14 cellular contexts compared by ENCODE assay signal in the genomic region with DNA sequence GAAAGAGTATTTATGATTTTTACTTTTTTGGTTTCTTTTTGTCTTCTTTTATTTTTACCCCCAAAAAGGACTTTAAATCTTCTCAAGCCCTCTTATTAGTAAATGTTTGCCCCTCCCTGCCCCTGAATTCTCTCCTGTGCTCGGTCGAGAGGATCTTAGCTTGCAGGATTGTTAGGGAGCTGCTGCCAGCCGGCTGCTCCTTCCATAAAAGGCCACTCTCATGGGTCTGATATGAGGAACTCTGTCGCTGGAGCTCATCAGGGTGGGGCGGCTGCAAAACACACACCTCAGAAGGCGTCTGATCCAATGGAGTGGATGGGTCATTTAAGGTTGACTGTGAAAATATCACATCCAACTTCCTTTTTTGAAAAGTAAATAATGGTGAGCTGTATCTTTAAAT. TPM values are rescaled to one million over a fixed set of nuclear protein-coding genes. Genes with fewer than 3 reads are reported as not detected.
DNase-seq lines count a peak whose midpoint lies in the region; TF ChIP-seq lines count a peak whose summit lies in the region.
"Had no signal": no experiment of that assay in that cellular context is flagged by ENCODE, and none has a peak within 500 bp of the region (broad histone marks: within the 10 kb centered on the region; RNA-seq: fewer than 3 reads in every experiment).

No MANE protein-coding gene starts in this region.

- H3K4me3 Mint-ChIP-seq in CD14-positive monocyte: peak overlapping the region; percentile 51 to 73
- H3K4me3 Mint-ChIP-seq in activated CD4-positive, alpha-beta memory T cell treated with anti-CD3 and anti-CD28 coated beads for 36 hours: no peak overlapping the region
- no peak overlapping the region for H3K4me3 Mint-ChIP-seq in activated naive CD8-positive, alpha-beta T cell treated with anti-CD3 and anti-CD28 coated beads for 36 hours

- TF ChIP-seq POLR2A in esophagus squamous epithelium (IDR thresholded peaks at IDR 0.05): peak in 1 of 4 donors; percentile 18

- no peak for TF ChIP-seq CTCF in CD14-positive monocyte (IDR thresholded peaks at IDR 0.05)
- TF ChIP-seq CTCF in esophagus squamous epithelium (IDR thresholded peaks at IDR 0.05): no peak
- no peak for TF ChIP-seq CTCF in neutrophil (IDR thresholded peaks at IDR 0.05)

- peaks cover 44 to 66% of the 10 kb centered on the region in 2 donors for H3K36me3 Mint-ChIP-seq in CD14-positive monocyte
- no peaks in the 10 kb centered on the region for H3K36me3 Mint-ChIP-seq in activated CD4-positive, alpha-beta memory T cell treated with anti-CD3 and anti-CD28 coated beads for 36 hours
- no peaks in the 10 kb centered on the region for H3K36me3 Mint-ChIP-seq in activated naive CD8-positive, alpha-beta T cell treated with anti-CD3 and anti-CD28 coated beads for 36 hours

- peaks cover 0 to 5% (median 0%) of the 10 kb centered on the region in 3 donors for H3K27me3 Mint-ChIP-seq in CD14-positive monocyte (ENCODE audit: low read depth in 3 of 3)
- H3K27me3 Mint-ChIP-seq in activated CD4-positive, alpha-beta memory T cell treated with anti-CD3 and anti-CD28 coated beads for 36 hours: no peaks in the 10 kb centered on the region
- no peaks in the 10 kb centered on the region for H3K27me3 Mint-ChIP-seq in activated naive CD8-positive, alpha-beta T cell treated with anti-CD3 and anti-CD28 coated beads for 36 hours

- peaks cover 61% of the 10 kb centered on the region for H3K4me1 Mint-ChIP-seq in CD14-positive monocyte
- no peaks in the 10 kb centered on the region for H3K4me1 Mint-ChIP-seq in activated CD4-positive, alpha-beta memory T cell treated with anti-CD3 and anti-CD28 coated beads for 36 hours (ENCODE audit: low read depth)
- no peaks in the 10 kb centered on the region for H3K4me1 Mint-ChIP-seq in activated naive CD8-positive, alpha-beta T cell treated with anti-CD3 and anti-CD28 coated beads for 36 hours

- H3K9me3 ChIP-seq in esophagus squamous epithelium (no peaks in the 10 kb centered on the region), neutrophil (no peaks in the 10 kb centered on the region)
- H3K9me3 ChIP-seq: BLaER1 treated with 17β-estradiol and CSF1 and Interleukin-3, amounts not matched to agents 10 nM and 100 nM had no signal

- WGBS in esophagus squamous epithelium, 2 donors: 50 to 61% methylated on average over 4 to 6 of the region's 6 CpGs

- H3K27me3 ChIP-seq in esophagus squamous epithelium (no peaks in the 10 kb centered on the region), neutrophil (no peaks in the 10 kb centered on the region)
- H3K27me3 ChIP-seq: BLaER1 treated with 17β-estradiol and CSF1 and Interleukin-3, amounts not matched to agents 10 nM and 100 nM had no signal

- H3K4me3 ChIP-seq in esophagus squamous epithelium: no peak overlapping the region
- H3K4me3 ChIP-seq in neutrophil (ENCODE audit: low read depth in 1 of 2, low read length in 1 of 2): no peak overlapping the region
- H3K4me3 ChIP-seq: BLaER1 treated with 17β-estradiol and CSF1 and Interleukin-3, amounts not matched to agents 10 nM and 100 nM had no signal

- peaks cover 17 to 48% (median 24%) of the 10 kb centered on the region in 3 donors for H3K36me3 ChIP-seq in esophagus squamous epithelium
- peaks cover 28% of the 10 kb centered on the region for H3K36me3 ChIP-seq in neutrophil

- peaks cover 0 to 2% (median 0%) of the 10 kb centered on the region in 7 donors for H3K9me3 Mint-ChIP-seq in CD14-positive monocyte
- no peaks in the 10 kb centered on the region for H3K9me3 Mint-ChIP-seq in activated CD4-positive, alpha-beta memory T cell treated with anti-CD3 and anti-CD28 coated beads for 36 hours
- no peaks in the 10 kb centered on the region for H3K9me3 Mint-ChIP-seq in activated naive CD8-positive, alpha-beta T cell treated with anti-CD3 and anti-CD28 coated beads for 36 hours

- CTCF ChIA-PET in activated CD4-positive, alpha-beta memory T cell treated with anti-CD3 and anti-CD28 coated beads for 36 hours (lab: Charles Lee): no interaction called here

- peak overlapping the region; percentile 39 to 79 (median 70) for H3K27ac ChIP-seq in esophagus squamous epithelium
- peak overlapping the region; percentile 10 for H3K27ac ChIP-seq in neutrophil
- H3K27ac ChIP-seq: BLaER1 treated with 17β-estradiol and CSF1 and Interleukin-3, amounts not matched to agents 10 nM and 100 nM had no signal

- peaks cover 6 to 46% (median 13%) of the 10 kb centered on the region in 3 donors for H3K4me1 ChIP-seq in esophagus squamous epithelium
- no peaks in the 10 kb centered on the region for H3K4me1 ChIP-seq in neutrophil (ENCODE audit: control insufficient read depth in 1 of 2, insufficient read depth in 1 of 2, low read depth in 1 of 2, low read length in 1 of 2)

- H3K27ac Mint-ChIP-seq in CD14-positive monocyte: peak overlapping the region; percentile 39 to 86 (median 82)
- no peak overlapping the region for H3K27ac Mint-ChIP-seq in activated CD4-positive, alpha-beta memory T cell treated with anti-CD3 and anti-CD28 coated beads for 36 hours
- H3K27ac Mint-ChIP-seq in activated naive CD8-positive, alpha-beta T cell treated with anti-CD3 and anti-CD28 coated beads for 36 hours: no peak overlapping the region

- intact Hi-C loops in CD14-positive monocyte (cut with micrococcal nuclease) (no loop called here), esophagus squamous epithelium (cut with DNase I) (no loop called here)
- intact Hi-C loops in activated CD4-positive, alpha-beta memory T cell treated with anti-CD3 and anti-CD28 coated beads for 36 hours (cut with micrococcal nuclease): no loop called here

- no peak for DNase-seq in CD14-positive monocyte (ENCODE audit: low spot score)
- peak; percentile 72 to 73 for DNase-seq in NOMO-1 (lab: John Stamatoyannopoulos, UW; ENCODE audit: unreplicated experiment in 2 of 2)
- DNase-seq in esophagus squamous epithelium (lab: John Stamatoyannopoulos, UW): no peak
- DNase-seq in medulla oblongata (ENCODE audit: extremely low spot score): no peak
- no peak for DNase-seq in hippocampal formation (lab: John Stamatoyannopoulos, UW)
- no peak for DNase-seq in activated CD4-positive, alpha-beta memory T cell treated with anti-CD3 and anti-CD28 coated beads for 36 hours
- no peak for DNase-seq in activated naive CD8-positive, alpha-beta T cell treated with anti-CD3 and anti-CD28 coated beads for 36 hours
- DNase-seq: cerebellar nuclear complex, kidney glomerular epithelial cell, posterior cingulate gyrus had no signal

- POLR2A ChIA-PET in activated CD4-positive, alpha-beta memory T cell treated with anti-CD3 and anti-CD28 coated beads for 36 hours (lab: Charles Lee): no interaction called here

RNA-seq across cellular contexts. Expression of a gene that starts 8.5 kb away (rescaled TPM):
- polyA plus RNA-seq in CD14-positive monocyte: 10 to 100 TPM; 56.4 to 60.6 TPM
- 100 to 1,000 TPM in 3 of 4 donors, 10 to 100 TPM in 1; 98.2 to 171 (median 136) TPM for total RNA-seq in esophagus squamous epithelium
- 1 to 10 TPM; 1.5 to 1.9 TPM for total RNA-seq in activated CD4-positive, alpha-beta memory T cell treated with anti-CD3 and anti-CD28 coated beads for 36 hours
- total RNA-seq in activated naive CD8-positive, alpha-beta T cell treated with anti-CD3 and anti-CD28 coated beads for 36 hours: 1 to 10 TPM; 1.1 to 1.5 TPM

RNA-seq across cellular contexts. Expression of a gene that starts 17.1 kb away (rescaled TPM):
- under 1 TPM; 0.11 to 0.63 TPM for polyA plus RNA-seq in CD14-positive monocyte
- 100 to 1,000 TPM in 3 of 4 donors, 10 to 100 TPM in 1; 88.9 to 266 (median 111) TPM for total RNA-seq in esophagus squamous epithelium
- under 1 TPM; 0.17 to 0.26 TPM for total RNA-seq in activated CD4-positive, alpha-beta memory T cell treated with anti-CD3 and anti-CD28 coated beads for 36 hours
- total RNA-seq in activated naive CD8-positive, alpha-beta T cell treated with anti-CD3 and anti-CD28 coated beads for 36 hours: 1 to 10 TPM; 2.7 to 3.7 TPM
- total RNA-seq: temporal lobe had no signal

RNA-seq across cellular contexts. Expression of a gene that starts 50.6 kb away (rescaled TPM):
- polyA plus RNA-seq in CD14-positive monocyte: 100 to 1,000 TPM; 108 to 157 TPM
- total RNA-seq in esophagus squamous epithelium: 100 to 1,000 TPM; 121 to 190 (median 134) TPM
- 10 to 100 TPM; 47.5 to 49.6 TPM for total RNA-seq in activated CD4-positive, alpha-beta memory T cell treated with anti-CD3 and anti-CD28 coated beads for 36 hours
- total RNA-seq in activated naive CD8-positive, alpha-beta T cell treated with anti-CD3 and anti-CD28 coated beads for 36 hours: 10 to 100 TPM; 44.8 to 49.1 TPM

RNA-seq across cellular contexts. Expression of a gene that starts 52.3 kb away (rescaled TPM):
- 1 to 10 TPM in 1 of 2 donors, under 1 TPM in 1; 0.88 to 1.2 TPM for polyA plus RNA-seq in CD14-positive monocyte
- 1 to 10 TPM in 3 of 4 donors, under 1 TPM in 1; 0.49 to 4.2 (median 2.9) TPM for total RNA-seq in esophagus squamous epithelium
- total RNA-seq in activated CD4-positive, alpha-beta memory T cell treated with anti-CD3 and anti-CD28 coated beads for 36 hours: 10 to 100 TPM; 36.5 to 39.3 TPM
- total RNA-seq in activated naive CD8-positive, alpha-beta T cell treated with anti-CD3 and anti-CD28 coated beads for 36 hours: 100 to 1,000 TPM; 175 to 181 TPM
- total RNA-seq: NCI-H460 had no signal

RNA-seq across cellular contexts. Expression of a gene that starts 59.3 kb away (rescaled TPM):
- 100 to 1,000 TPM in 1 of 2 donors, 10 to 100 TPM in 1; 91.8 to 145 TPM for polyA plus RNA-seq in CD14-positive monocyte
- 10 to 100 TPM in 3 of 4 donors, 1 to 10 TPM in 1; 7.7 to 25.6 (median 18.2) TPM for total RNA-seq in esophagus squamous epithelium
- total RNA-seq in activated CD4-positive, alpha-beta memory T cell treated with anti-CD3 and anti-CD28 coated beads for 36 hours: 10 to 100 TPM; 33.4 to 35.0 TPM
- 10 to 100 TPM; 23.7 to 26.6 TPM for total RNA-seq in activated naive CD8-positive, alpha-beta T cell treated with anti-CD3 and anti-CD28 coated beads for 36 hours

Comparison
In these comparisons a context has a peak if more than half of its experiments do, and no peak if none do; other contexts are left out.
1. DNase-seq: peak in NOMO-1 (2 of 2); none in CD14-positive monocyte (single experiment), esophagus squamous epithelium (single experiment), medulla oblongata (single experiment), hippocampal formation (0 of 2), activated CD4-positive, alpha-beta memory T cell treated with anti-CD3 and anti-CD28 coated beads for 36 hours (single experiment) and activated naive CD8-positive, alpha-beta T cell treated with anti-CD3 and anti-CD28 coated beads for 36 hours (single experiment).
2. H3K27ac Mint-ChIP-seq: peak in CD14-positive monocyte (7 of 7); none in activated CD4-positive, alpha-beta memory T cell treated with anti-CD3 and anti-CD28 coated beads for 36 hours (single experiment) and activated naive CD8-positive, alpha-beta T cell treated with anti-CD3 and anti-CD28 coated beads for 36 hours (single experiment).
3. H3K4me3 Mint-ChIP-seq: peak in CD14-positive monocyte (2 of 2); none in activated CD4-positive, alpha-beta memory T cell treated with anti-CD3 and anti-CD28 coated beads for 36 hours (single experiment) and activated naive CD8-positive, alpha-beta T cell treated with anti-CD3 and anti-CD28 coated beads for 36 hours (single experiment).
4. RNA of a gene that starts 8.5 kb away (total RNA-seq): 98.2 to 171 TPM in esophagus squamous epithelium; 1.5 to 1.9 TPM in activated CD4-positive, alpha-beta memory T cell treated with anti-CD3 and anti-CD28 coated beads for 36 hours and 1.1 to 1.5 TPM in activated naive CD8-positive, alpha-beta T cell treated with anti-CD3 and anti-CD28 coated beads for 36 hours; every median in the first group is over 10 times any median in the second.
5. RNA of a gene that starts 17.1 kb away (total RNA-seq): 88.9 to 266 TPM in esophagus squamous epithelium; 2.7 to 3.7 TPM in activated naive CD8-positive, alpha-beta T cell treated with anti-CD3 and anti-CD28 coated beads for 36 hours and 0.17 to 0.26 TPM in activated CD4-positive, alpha-beta memory T cell treated with anti-CD3 and anti-CD28 coated beads for 36 hours; every median in the first group is over 10 times any median in the second.